In genomic region chr3:172133830-172134229, GRCh38 we compare ENCODE assay signal across 10 cellular contexts.
A peak's percentile ranks its signal among the peaks of the same experiment; 100 is the strongest.
DNase-seq lines count a peak whose midpoint lies in the region; ATAC-seq and TF ChIP-seq lines count a peak whose summit lies in the region.
"Had no signal": no experiment of that assay in that cellular context is flagged by ENCODE, and none has a peak within 500 bp of the region (broad histone marks: within the 10 kb centered on the region; RNA-seq: fewer than 3 reads in every experiment).

No MANE protein-coding gene starts in this region.

- peaks cover 55% of the 10 kb centered on the region for H3K4me1 Mint-ChIP-seq in activated naive CD8-positive, alpha-beta T cell treated with anti-CD3 and anti-CD28 coated beads, Interleukin-2, amount 10 ng/mL, durations not matched to agents 7 days and 5 days
- H3K4me1 Mint-ChIP-seq in activated naive CD8-positive, alpha-beta T cell treated with anti-CD3 and anti-CD28 coated beads for 36 hours = peaks cover 53% of the 10 kb centered on the region
- H3K4me1 Mint-ChIP-seq in activated CD4-positive, alpha-beta memory T cell treated with anti-CD3 and anti-CD28 coated beads, Interleukin-2, amount 10 ng/mL, durations not matched to agents 7 days and 5 days = peaks cover 82% of the 10 kb centered on the region

- no peaks in the 10 kb centered on the region for H3K27me3 Mint-ChIP-seq in activated naive CD8-positive, alpha-beta T cell treated with anti-CD3 and anti-CD28 coated beads, Interleukin-2, amount 10 ng/mL, durations not matched to agents 7 days and 5 days
- H3K27me3 Mint-ChIP-seq in activated naive CD8-positive, alpha-beta T cell treated with anti-CD3 and anti-CD28 coated beads for 36 hours = no peaks in the 10 kb centered on the region
- no peaks in the 10 kb centered on the region for H3K27me3 Mint-ChIP-seq in activated CD4-positive, alpha-beta memory T cell treated with anti-CD3 and anti-CD28 coated beads, Interleukin-2, amount 10 ng/mL, durations not matched to agents 7 days and 5 days

- POLR2A ChIA-PET in activated naive CD8-positive, alpha-beta T cell treated with anti-CD3 and anti-CD28 coated beads, Interleukin-2, amount 10 ng/mL, durations not matched to agents 7 days and 5 days (lab: Charles Lee) = no interaction called here
- POLR2A ChIA-PET in activated CD4-positive, alpha-beta memory T cell treated with anti-CD3 and anti-CD28 coated beads, Interleukin-2, amount 10 ng/mL, durations not matched to agents 7 days and 5 days (lab: Charles Lee) = interaction anchor here (0.7 to 1.7 kb wide), 4 partner anchors 26 to 253 kb away, joined by 3 to 15 read pairs (median 4); partner anchors contain the start of gene FNDC3B

- peak overlapping the region; percentile 52 to 88 for H3K27ac ChIP-seq in liver (ENCODE audit: low read depth in 1 of 2, low read length in 2 of 2)

- ATAC-seq in activated naive CD8-positive, alpha-beta T cell treated with anti-CD3 and anti-CD28 coated beads, Interleukin-2, amount 10 ng/mL, durations not matched to agents 7 days and 5 days (ENCODE audit: low read depth) = no peak
- no peak for ATAC-seq in GM18511 (IDR thresholded peaks at IDR 0.05; ENCODE audit: unreplicated experiment)
- ATAC-seq in GM18870 (IDR thresholded peaks at IDR 0.05; ENCODE audit: unreplicated experiment) = no peak
- no peak for ATAC-seq in HG03108 (IDR thresholded peaks at IDR 0.05; ENCODE audit: unreplicated experiment)

- CTCF ChIA-PET in activated CD4-positive, alpha-beta memory T cell treated with anti-CD3 and anti-CD28 coated beads, Interleukin-2, amount 10 ng/mL, durations not matched to agents 7 days and 5 days (lab: Charles Lee) = interaction anchor here (1.6 to 2.5 kb wide), 2 partner anchors 46 to 98 kb away, joined by 4 to 6 read pairs; no protein-coding TSS in a partner anchor

- no peak for DNase-seq in activated naive CD8-positive, alpha-beta T cell treated with anti-CD3 and anti-CD28 coated beads, Interleukin-2, amount 10 ng/mL, durations not matched to agents 7 days and 5 days
- DNase-seq in activated naive CD8-positive, alpha-beta T cell treated with anti-CD3 and anti-CD28 coated beads for 36 hours = no peak
- no peak for DNase-seq in activated CD4-positive, alpha-beta memory T cell treated with anti-CD3 and anti-CD28 coated beads, Interleukin-2, amount 10 ng/mL, durations not matched to agents 7 days and 5 days
- no peak for DNase-seq in NCI-H128 (lab: John Stamatoyannopoulos, UW; ENCODE audit: unreplicated experiment)
- DNase-seq: effector CD8-positive, alpha-beta T cell; NCI-H2081 had no signal

- no peak overlapping the region for H3K4me3 ChIP-seq in liver (ENCODE audit: low read depth in 1 of 3, low read length in 3 of 3)

- peaks cover 3% of the 10 kb centered on the region for H3K9me3 Mint-ChIP-seq in activated naive CD8-positive, alpha-beta T cell treated with anti-CD3 and anti-CD28 coated beads, Interleukin-2, amount 10 ng/mL, durations not matched to agents 7 days and 5 days
- peaks cover 1% of the 10 kb centered on the region for H3K9me3 Mint-ChIP-seq in activated naive CD8-positive, alpha-beta T cell treated with anti-CD3 and anti-CD28 coated beads for 36 hours
- peaks cover 11% of the 10 kb centered on the region for H3K9me3 Mint-ChIP-seq in activated CD4-positive, alpha-beta memory T cell treated with anti-CD3 and anti-CD28 coated beads, Interleukin-2, amount 10 ng/mL, durations not matched to agents 7 days and 5 days

- WGBS in liver = 96% methylated on average over 4 of the region's 4 CpGs

- H3K4me1 ChIP-seq in liver (ENCODE audit: control insufficient read depth in 4 of 4, insufficient read depth in 4 of 4, low read length in 3 of 4) = peaks cover 2 to 36% (median 10%) of the 10 kb centered on the region in 4 donors

- no peak for TF ChIP-seq CTCF in liver (IDR thresholded peaks at IDR 0.05; ENCODE audit: low read depth, low read length, missing input control)

- no peak overlapping the region for H3K4me3 Mint-ChIP-seq in activated naive CD8-positive, alpha-beta T cell treated with anti-CD3 and anti-CD28 coated beads, Interleukin-2, amount 10 ng/mL, durations not matched to agents 7 days and 5 days
- no peak overlapping the region for H3K4me3 Mint-ChIP-seq in activated naive CD8-positive, alpha-beta T cell treated with anti-CD3 and anti-CD28 coated beads for 36 hours
- H3K4me3 Mint-ChIP-seq in activated CD4-positive, alpha-beta memory T cell treated with anti-CD3 and anti-CD28 coated beads, Interleukin-2, amount 10 ng/mL, durations not matched to agents 7 days and 5 days = peak overlapping the region; percentile 9

- H3K27ac Mint-ChIP-seq in activated naive CD8-positive, alpha-beta T cell treated with anti-CD3 and anti-CD28 coated beads, Interleukin-2, amount 10 ng/mL, durations not matched to agents 7 days and 5 days = peak overlapping the region; percentile 6
- no peak overlapping the region for H3K27ac Mint-ChIP-seq in activated naive CD8-positive, alpha-beta T cell treated with anti-CD3 and anti-CD28 coated beads for 36 hours
- peak overlapping the region; percentile 64 for H3K27ac Mint-ChIP-seq in activated CD4-positive, alpha-beta memory T cell treated with anti-CD3 and anti-CD28 coated beads, Interleukin-2, amount 10 ng/mL, durations not matched to agents 7 days and 5 days

- H3K9ac ChIP-seq in liver (ENCODE audit: low read depth in 1 of 2, low read length in 2 of 2) = no peak overlapping the region

- no peak for TF ChIP-seq RAD21 in liver (IDR thresholded peaks at IDR 0.05)

- H3K36me3 Mint-ChIP-seq in activated naive CD8-positive, alpha-beta T cell treated with anti-CD3 and anti-CD28 coated beads, Interleukin-2, amount 10 ng/mL, durations not matched to agents 7 days and 5 days = peaks cover 24% of the 10 kb centered on the region
- H3K36me3 Mint-ChIP-seq in activated naive CD8-positive, alpha-beta T cell treated with anti-CD3 and anti-CD28 coated beads for 36 hours = peaks cover 24% of the 10 kb centered on the region
- H3K36me3 Mint-ChIP-seq in activated CD4-positive, alpha-beta memory T cell treated with anti-CD3 and anti-CD28 coated beads, Interleukin-2, amount 10 ng/mL, durations not matched to agents 7 days and 5 days (ENCODE audit: low read depth) = peaks cover 46% of the 10 kb centered on the region

- H3K36me3 ChIP-seq in liver (ENCODE audit: control insufficient read depth in 4 of 4, insufficient read depth in 3 of 4, low read depth in 1 of 4, low read length in 3 of 4) = peaks cover 0 to 4% (median 1%) of the 10 kb centered on the region in 4 donors

- no peaks in the 10 kb centered on the region for H3K9me3 ChIP-seq in liver (ENCODE audit: control insufficient read depth in 4 of 4, low read length in 3 of 4)

- H3K27me3 ChIP-seq in liver (ENCODE audit: control insufficient read depth in 4 of 4, insufficient read depth in 4 of 4, low read length in 3 of 4) = no peaks in the 10 kb centered on the region

TF ChIP-seq in liver, 16 proteins besides CTCF, POLR2A, EP300 and RAD21 (continues in another document):
- TF ChIP-seq NR2F2 (IDR thresholded peaks at IDR 0.05) (no peak), GABPA (IDR thresholded peaks at IDR 0.05 in 1 of 2, conservative IDR thresholded peaks at IDR 0.05 in 1 of 2) (no peak), HNF4A (conservative IDR thresholded peaks at IDR 0.05) (no peak), REST (IDR thresholded peaks at IDR 0.05) (no peak), RXRA (IDR thresholded peaks at IDR 0.05) (no peak), ZBTB33 (IDR thresholded peaks at IDR 0.05) (no peak), FOXA2 (IDR thresholded peaks at IDR 0.05) (no peak), HNF4G (IDR thresholded peaks at IDR 0.05) (no peak), SP1 (IDR thresholded peaks at IDR 0.05) (no peak), ATF3 (IDR thresholded peaks at IDR 0.05) (no peak), YY1 (IDR thresholded peaks at IDR 0.05) (no peak)
